In genomic region chr15:100099976-100100375, GRCh38 we compare ENCODE assay signal across 22 cellular contexts.
"Had no signal": no experiment of that assay in that cellular context is flagged by ENCODE, and none has a peak within 500 bp of the region (broad histone marks: within the 10 kb centered on the region; RNA-seq: fewer than 3 reads in every experiment).

No MANE protein-coding gene starts in this region.

- H3K36me3 Mint-ChIP-seq: memory B cell; naive B cell; natural killer cell treated with Interleukin-12 subunit alpha and Interleukin-12 subunit beta and Interleukin-15 and Interleukin-18, amount 100 ng/mL, for 72 hours; stimulated activated memory B cell treated with anti-CD40 and anti-IgM and Interleukin-4, amounts not matched to agents 10 μg/mL and 1 μg/mL and 100 μg/mL, for 72 hours had no signal

- H3K4me1 Mint-ChIP-seq: memory B cell; naive B cell; neural crest cell; stimulated activated memory B cell treated with anti-CD40 and anti-IgM and Interleukin-4, amounts not matched to agents 10 μg/mL and 1 μg/mL and 100 μg/mL, for 72 hours had no signal

- H3K4me3 Mint-ChIP-seq: effector memory CD8-positive, alpha-beta T cell; memory B cell; mesothelial cell of epicardium; natural killer cell treated with Interleukin-12 subunit alpha and Interleukin-12 subunit beta and Interleukin-15 and Interleukin-18, amount 100 ng/mL, for 72 hours; neural crest cell; stimulated activated memory B cell treated with anti-CD40 and anti-IgM and Interleukin-4, amounts not matched to agents 10 μg/mL and 1 μg/mL and 100 μg/mL, for 72 hours had no signal

- H3K27ac Mint-ChIP-seq: effector memory CD8-positive, alpha-beta T cell; memory B cell; naive B cell; natural killer cell treated with Interleukin-12 subunit alpha and Interleukin-12 subunit beta and Interleukin-15 and Interleukin-18, amount 100 ng/mL, for 72 hours; progenitor cell of endocrine pancreas; stimulated activated memory B cell treated with anti-CD40 and anti-IgM and Interleukin-4, amounts not matched to agents 10 μg/mL and 1 μg/mL and 100 μg/mL, for 72 hours had no signal

- DNase-seq: colonic mucosa; dermis blood vessel endothelial cell; effector memory CD8-positive, alpha-beta T cell; mucosa of descending colon; naive B cell; spleen; stimulated activated CD4-positive, alpha-beta T cell treated with anti-CD3 and anti-CD28 coated beads, Interleukin-4, amount 100 ng/mL, for 4 hours; stimulated activated naive CD8-positive, alpha-beta T cell treated with anti-CD3 and anti-CD28 coated beads, Interleukin-15, Interleukin-2, amounts not matched to agents 100 U/mL and 50 U/mL, for 24 hours; substantia nigra; testis; tibial artery had no signal

- ATAC-seq: effector memory CD8-positive, alpha-beta T cell; mucosa of descending colon; natural killer cell treated with Interleukin-12 subunit alpha and Interleukin-12 subunit beta and Interleukin-15 and Interleukin-18, amount 100 ng/mL, for 72 hours; stimulated activated memory B cell treated with anti-CD40 and anti-IgM and Interleukin-4, amounts not matched to agents 10 μg/mL and 1 μg/mL and 100 μg/mL, for 72 hours; stimulated activated naive CD8-positive, alpha-beta T cell treated with anti-CD3 and anti-CD28 coated beads, Interleukin-15, Interleukin-2, amounts not matched to agents 100 U/mL and 50 U/mL, for 24 hours had no signal

- H3K4me3 ChIP-seq: colonic mucosa, lung, mucosa of descending colon, skin epidermis, spleen, testis, tibial artery, vagina had no signal

- H3K27ac ChIP-seq: colonic mucosa, neutrophil, parathyroid adenoma, skin epidermis, spleen, testis, tibial artery, vagina had no signal

- H3K27me3 Mint-ChIP-seq: effector memory CD8-positive, alpha-beta T cell; stimulated activated memory B cell treated with anti-CD40 and anti-IgM and Interleukin-4, amounts not matched to agents 10 μg/mL and 1 μg/mL and 100 μg/mL, for 72 hours had no signal

- H3K9me3 Mint-ChIP-seq: effector memory CD8-positive, alpha-beta T cell; memory B cell; natural killer cell treated with Interleukin-12 subunit alpha and Interleukin-12 subunit beta and Interleukin-15 and Interleukin-18, amount 100 ng/mL, for 72 hours had no signal
